In the genomic region with DNA sequence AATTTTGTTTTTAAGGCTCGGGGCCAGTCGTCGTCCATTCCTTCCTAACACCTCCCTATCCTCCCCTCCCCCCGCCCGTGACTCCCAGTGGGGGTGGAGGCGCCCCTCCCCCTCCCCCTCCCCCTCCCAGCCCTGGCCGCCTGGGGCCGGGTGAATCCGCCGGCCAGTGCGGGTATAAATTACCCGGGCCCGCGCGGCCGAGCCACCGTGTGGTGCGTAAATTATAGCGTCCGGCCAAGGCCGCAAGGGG, we compare ENCODE assay signal across 8 cellular contexts. TPM values are rescaled to one million over a fixed set of nuclear protein-coding genes. Genes with fewer than 3 reads are reported as not detected.
DNase-seq lines count a peak whose midpoint lies in the region; ATAC-seq and TF ChIP-seq lines count a peak whose summit lies in the region.

No MANE protein-coding gene starts in this region.

- in situ Hi-C loops in KBM-7 (cut with MboI; ENCODE audit: low pct_unique_long_range_greater_than_20kb, low sequenced_read_pairs): no loop called here

- peak overlapping the region; percentile 48 for H3K4me3 ChIP-seq in HFF-Myc (replicated peaks; ENCODE audit: low read depth, low read length)
- peak overlapping the region; percentile 82 for H3K4me3 ChIP-seq in left ventricle myocardium inferior
- H3K4me3 ChIP-seq in skeletal muscle satellite cell (ENCODE audit: low read length): peak overlapping the region; percentile 77

- intact Hi-C loops in left ventricle myocardium inferior (cut with micrococcal nuclease): no loop called here

- H3K4me1 ChIP-seq in left ventricle myocardium inferior (peaks cover 75% of the 10 kb centered on the region), skeletal muscle satellite cell (ENCODE audit: control insufficient read depth, insufficient read depth, low read length) (peaks cover 27% of the 10 kb centered on the region)

- ATAC-seq in HG03196 (IDR thresholded peaks at IDR 0.05; ENCODE audit: unreplicated experiment): no peak

- TF ChIP-seq CTCF in HFF-Myc (IDR thresholded peaks at IDR 0.05; ENCODE audit: low read depth, low read length, missing control alignments): no peak
- TF ChIP-seq CTCF in VCaP (conservative IDR thresholded peaks at IDR 0.05): no peak
- no peak for TF ChIP-seq CTCF in left ventricle myocardium inferior (IDR thresholded peaks at IDR 0.05; ENCODE audit: borderline replicate concordance)

- H3K9ac ChIP-seq in skeletal muscle satellite cell (ENCODE audit: low read depth, low read length): peak overlapping the region; percentile 81

- H3K27me3 ChIP-seq in left ventricle myocardium inferior (ENCODE audit: low read depth): no peaks in the 10 kb centered on the region
- H3K27me3 ChIP-seq in skeletal muscle satellite cell (ENCODE audit: control insufficient read depth, insufficient read depth, low read length): no peaks in the 10 kb centered on the region

- peak overlapping the region; percentile 85 for H3K27ac ChIP-seq in VCaP
- H3K27ac ChIP-seq in left ventricle myocardium inferior (replicated peaks): peak overlapping the region; percentile 96

- H3K9me3 ChIP-seq in left ventricle myocardium inferior (replicated peaks) (no peaks in the 10 kb centered on the region), skeletal muscle satellite cell (replicated peaks; ENCODE audit: low read length) (no peaks in the 10 kb centered on the region)

- no peaks in the 10 kb centered on the region for H3K36me3 ChIP-seq in left ventricle myocardium inferior
- no peaks in the 10 kb centered on the region for H3K36me3 ChIP-seq in skeletal muscle satellite cell (ENCODE audit: insufficient read depth, low read length)

- no peak for DNase-seq in HFF-Myc (ENCODE audit: extremely low read depth, low read depth)
- no peak for DNase-seq in left ventricle myocardium inferior
- no peak for DNase-seq in middle frontal gyrus (ENCODE audit: extremely low spot score, low spot score)
- no peak for DNase-seq in CD1c-positive myeloid dendritic cell (ENCODE audit: extremely low spot score)
- DNase-seq in KBM-7: no peak

- peak overlapping the region; percentile 96 for H3K4me2 ChIP-seq in skeletal muscle satellite cell (ENCODE audit: low read length)

RNA-seq across cellular contexts. Expression of a gene that starts 2.0 kb away (rescaled TPM):
- 34.2 TPM for total RNA-seq in left ventricle myocardium inferior
- 23.6 and 27.6 TPM in 2 replicates for total RNA-seq in skeletal muscle satellite cell (2012; rRNA removed)
